8 cellular contexts compared by ENCODE assay signal in genomic region chr1:224513787-224514209, GRCh38.
A peak's percentile ranks its signal among the peaks of the same experiment; 100 is the strongest.
DNase-seq lines count a peak whose midpoint lies in the region; TF ChIP-seq lines count a peak whose summit lies in the region.

No MANE protein-coding gene starts in this region.

- H3K4me2 ChIP-seq in MM.1S (ENCODE audit: low read depth, low read length): no peak overlapping the region

- peak overlapping the region; percentile 58 for H2AFZ ChIP-seq in MM.1S (ENCODE audit: low read length)

- H3K4me3 ChIP-seq in GM06990 (replicated peaks; ENCODE audit: low read depth, low read length): no peak overlapping the region
- no peak overlapping the region for H3K4me3 ChIP-seq in MM.1S (ENCODE audit: low read length)
- H3K4me3 ChIP-seq in vagina: no peak overlapping the region

- no peaks in the 10 kb centered on the region for H3K27me3 ChIP-seq in GM06990 (replicated peaks; ENCODE audit: control insufficient read depth, insufficient read depth, low read length)
- H3K27me3 ChIP-seq in MM.1S (replicated peaks; ENCODE audit: insufficient read depth, low read length): no peaks in the 10 kb centered on the region
- H3K27me3 ChIP-seq in vagina: no peaks in the 10 kb centered on the region

- DNase-seq in GM06990 (ENCODE audit: extremely low read depth, insufficient read length) (peak; percentile 73), HCEC 1CT (peak; percentile 77), MM.1S (peak; percentile 87), SK-N-DZ (ENCODE audit: low spot score) (peak; percentile 76), activated gamma-delta T cell treated with Interleukin-2 at 50 U/mL for 16 hours (peak; percentile 86), germinal center (ENCODE audit: low spot score) (peak; percentile 82), posterior cingulate gyrus (peak; percentile 66 to 97 (median 90)), vagina (ENCODE audit: extremely low spot score in 2 of 2) (no peak)

- peaks cover 20% of the 10 kb centered on the region for H3K4me1 ChIP-seq in MM.1S (ENCODE audit: low read length)
- peaks cover 26% of the 10 kb centered on the region for H3K4me1 ChIP-seq in vagina

- H3K9me3 ChIP-seq in MM.1S (replicated peaks; ENCODE audit: insufficient read depth, low read length) (no peaks in the 10 kb centered on the region), vagina (no peaks in the 10 kb centered on the region)

- no peaks in the 10 kb centered on the region for H3F3A ChIP-seq in MM.1S (ENCODE audit: insufficient read depth, low read length)

- H4K20me1 ChIP-seq in MM.1S (ENCODE audit: insufficient read depth, low read length): no peaks in the 10 kb centered on the region

- intact Hi-C loops in posterior cingulate gyrus (cut with DNase I): loop anchor here (1.0 to 10.0 kb wide), 3 partner anchors 131 to 409 kb away; no protein-coding TSS in a partner anchor
- intact Hi-C loops in vagina (cut with DNase I): loop anchor here (5.0 kb wide), 1 partner anchor 339 kb away; no protein-coding TSS in a partner anchor

- TF ChIP-seq POLR2A in vagina (IDR thresholded peaks at IDR 0.05): no peak

- H3K79me2 ChIP-seq in MM.1S (ENCODE audit: low read length): no peaks in the 10 kb centered on the region

- H3K36me3 ChIP-seq in GM06990 (ENCODE audit: control insufficient read depth, insufficient read depth, low read length): no peaks in the 10 kb centered on the region
- H3K36me3 ChIP-seq in MM.1S (replicated peaks; ENCODE audit: insufficient read depth, low read length): no peaks in the 10 kb centered on the region
- no peaks in the 10 kb centered on the region for H3K36me3 ChIP-seq in vagina

- H3K9ac ChIP-seq in MM.1S (ENCODE audit: low read length): no peak overlapping the region

- H3K9me2 ChIP-seq in MM.1S (replicated peaks; ENCODE audit: insufficient read depth, low read length): no peaks in the 10 kb centered on the region

- H3K27ac ChIP-seq in MM.1S (ENCODE audit: low read length) (no peak overlapping the region), vagina (no peak overlapping the region)

- peak; percentile 96 for TF ChIP-seq CTCF in GM06990 (IDR thresholded peaks at IDR 0.05; ENCODE audit: insufficient read depth, low read length, poor library complexity, severe bottlenecking)
- TF ChIP-seq CTCF in MM.1S (IDR thresholded peaks at IDR 0.05; ENCODE audit: low read length): peak; percentile 99
- TF ChIP-seq CTCF in vagina (IDR thresholded peaks at IDR 0.05): peak; percentile 79 to 90 (median 89)

Comparison
In these comparisons a context has a peak if more than half of its experiments do, and no peak if none do; other contexts are left out.
1. DNase-seq: peak in GM06990 (single experiment), HCEC 1CT (single experiment), MM.1S (single experiment), SK-N-DZ (single experiment), activated gamma-delta T cell treated with Interleukin-2 at 50 U/mL for 16 hours (single experiment), germinal center (single experiment) and posterior cingulate gyrus (10 of 10); none in vagina (0 of 2).
2. Peak in every context shown above with its lines, with median percentiles within 50 percentile points of each other: CTCF ChIP-seq.